ENCODE assay signal across 22 cellular contexts in the genomic region with DNA sequence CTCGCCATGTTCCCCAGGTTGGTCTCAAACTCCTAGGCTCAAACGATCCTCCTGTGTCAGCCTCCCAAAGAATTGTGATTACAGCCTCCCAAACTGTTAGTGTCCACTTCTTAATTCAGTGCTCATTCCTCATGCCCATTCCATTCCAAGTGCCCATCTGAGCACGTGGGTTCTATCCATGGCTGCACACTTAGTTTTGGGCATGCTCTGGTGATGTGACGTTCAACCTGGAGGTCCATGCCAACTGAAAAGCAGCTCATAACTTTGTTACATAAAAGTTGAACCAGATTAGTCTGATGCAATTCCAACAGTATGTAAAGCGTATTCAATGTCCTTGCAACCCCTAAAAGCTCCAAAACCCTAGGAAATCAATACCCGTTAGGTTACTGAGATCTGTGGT. TPM values are rescaled to one million over a fixed set of nuclear protein-coding genes. Genes with fewer than 3 reads are reported as not detected.
A peak's percentile ranks its signal among the peaks of the same experiment; 100 is the strongest.
DNase-seq lines count a peak whose midpoint lies in the region; ATAC-seq and TF ChIP-seq lines count a peak whose summit lies in the region.
"Had no signal": no experiment of that assay in that cellular context is flagged by ENCODE, and none has a peak within 500 bp of the region (broad histone marks: within the 10 kb centered on the region; RNA-seq: fewer than 3 reads in every experiment).

No MANE protein-coding gene starts in this region.

- no peaks in the 10 kb centered on the region for H3K36me3 ChIP-seq in CD8-positive, alpha-beta T cell (ENCODE audit: insufficient read depth, low read length)
- H3K36me3 ChIP-seq in HEK293 (ENCODE audit: control insufficient read depth in 2 of 2, insufficient read depth in 1 of 2, low read length in 2 of 2) (no peaks in the 10 kb centered on the region), mesenchymal stem cell (ENCODE audit: control insufficient read depth in 1 of 2, insufficient read depth in 2 of 2, low read depth in 1 of 2, low read length in 2 of 2) (peaks cover 0 to 64% of the 10 kb centered on the region in 2 experiments), upper lobe of right lung (no peaks in the 10 kb centered on the region)
- H3K36me3 ChIP-seq: transverse colon had no signal

- intact Hi-C loops in CD8-positive, alpha-beta T cell (cut with DNase I, micrococcal nuclease): loop anchor here in 1 of 2 experiments (5.0 kb wide), 1 partner anchor 38 kb away; no protein-coding TSS in a partner anchor
- intact Hi-C loops in upper lobe of right lung (cut with DNase I): no loop called here

- no peak for ATAC-seq in CD8-positive, alpha-beta T cell
- ATAC-seq in activated T-helper 17 cell treated with anti-CD3 and anti-CD28 coated beads, Interleukin-2, amount 50 U/mL, for 72 hours (replicated peaks): no peak
- ATAC-seq in upper lobe of right lung (no peak), GM19467 (IDR thresholded peaks at IDR 0.05; ENCODE audit: unreplicated experiment) (no peak)

- no peaks in the 10 kb centered on the region for H3K27me3 ChIP-seq in CD8-positive, alpha-beta T cell (ENCODE audit: insufficient read depth, low read length)
- H3K27me3 ChIP-seq in mesenchymal stem cell (ENCODE audit: control insufficient read depth in 1 of 2, insufficient read depth in 1 of 2, low read length in 2 of 2): no peaks in the 10 kb centered on the region
- no peaks in the 10 kb centered on the region for H3K27me3 ChIP-seq in upper lobe of right lung
- H3K27me3 ChIP-seq: transverse colon had no signal

- H3K18ac ChIP-seq in mesenchymal stem cell (ENCODE audit: low read depth in 1 of 2, low read length in 2 of 2): peak overlapping the region in 1 of 2 experiments; percentile 67

- no peak overlapping the region for H2AFZ ChIP-seq in mesenchymal stem cell (ENCODE audit: low read depth, low read length)
- H2AFZ ChIP-seq: parathyroid adenoma had no signal

- peak overlapping the region; percentile 51 to 85 for H2BK12ac ChIP-seq in mesenchymal stem cell (ENCODE audit: low read length in 2 of 2)

- peak overlapping the region; percentile 35 for H4K8ac ChIP-seq in mesenchymal stem cell (ENCODE audit: low read length)

- H2AK5ac ChIP-seq in mesenchymal stem cell (ENCODE audit: low read length, severe bottlenecking): peak overlapping the region; percentile 43

- no peaks in the 10 kb centered on the region for H3K27me3 Mint-ChIP-seq in CD8-positive, alpha-beta T cell (ENCODE audit: low read depth)
- H3K27me3 Mint-ChIP-seq in activated T-helper 17 cell treated with anti-CD3 and anti-CD28 coated beads, Interleukin-2, amount 50 U/mL, for 72 hours: no peaks in the 10 kb centered on the region
- H3K27me3 Mint-ChIP-seq: stimulated activated naive CD8-positive, alpha-beta T cell treated with anti-CD3 and anti-CD28 coated beads, Interleukin-15, amount 100 ng/mL, for 72 hours had no signal

- peaks cover 41% of the 10 kb centered on the region for H3K4me1 ChIP-seq in CD8-positive, alpha-beta T cell (ENCODE audit: insufficient read depth, low read length)
- H3K4me1 ChIP-seq in HEK293 (ENCODE audit: control insufficient read depth, insufficient read depth, low read length) (peaks cover 23% of the 10 kb centered on the region), mesenchymal stem cell (ENCODE audit: control insufficient read depth, insufficient read depth, low read depth, low read length) (peaks cover 18% of the 10 kb centered on the region), upper lobe of right lung (peaks cover 7% of the 10 kb centered on the region)

- no peak overlapping the region for H3K4me3 ChIP-seq in CD8-positive, alpha-beta T cell (ENCODE audit: low read depth, low read length)
- H3K4me3 ChIP-seq in HEK293 (ENCODE audit: low read depth, low read length): no peak overlapping the region
- no peak overlapping the region for H3K4me3 ChIP-seq in mesenchymal stem cell (ENCODE audit: insufficient read depth in 1 of 2, low read depth in 1 of 2, low read length in 2 of 2)
- no peak overlapping the region for H3K4me3 ChIP-seq in upper lobe of right lung
- H3K4me3 ChIP-seq: transverse colon had no signal

- peak overlapping the region in 1 of 2 experiments; percentile 32 for H3K4ac ChIP-seq in mesenchymal stem cell (ENCODE audit: low read depth in 1 of 2, low read length in 2 of 2)

- CTCF ChIA-PET in CD8-positive, alpha-beta T cell (lab: Charles Lee): interaction anchor here (0.7 to 3.5 kb wide), 3 partner anchors 39 to 79 kb away, joined by 4 to 14 read pairs (median 4); no protein-coding TSS in a partner anchor
- CTCF ChIA-PET in HEK293 (lab: Yijun Ruan, JAX): interaction anchor here (1.4 kb wide), 1 partner anchor 39 kb away, joined by 5 read pairs; no protein-coding TSS in a partner anchor

- H3K4me2 ChIP-seq in mesenchymal stem cell (ENCODE audit: low read length, poor library complexity, severe bottlenecking): no peak overlapping the region

- H3K14ac ChIP-seq in mesenchymal stem cell (ENCODE audit: low read length in 2 of 2): peak overlapping the region in 1 of 2 experiments; percentile 44

- peaks cover 2% of the 10 kb centered on the region for H3K79me1 ChIP-seq in mesenchymal stem cell (replicated peaks; ENCODE audit: low read length, poor library complexity, severe bottlenecking)

- DNase-seq in CD8-positive, alpha-beta T cell: no peak
- DNase-seq in mesenchymal stem cell (no peak), upper lobe of right lung (no peak), DMS114 treated with DMSO at 0.1 percent for 48 hours (lab: John Stamatoyannopoulos, UW; ENCODE audit: unreplicated experiment) (no peak), caudate nucleus (lab: John Stamatoyannopoulos, UW) (no peak)
- DNase-seq: AML-193; Caco-2; effector memory CD8-positive, alpha-beta T cell; head of caudate nucleus; NCI-H1105; NCI-H2081 treated with DMSO at 0.1 percent for 48 hours; NCI-H510A treated with DMSO at 0.1 percent for 48 hours; Right ventricle myocardium superior; stimulated activated CD4-positive, alpha-beta T cell treated with anti-CD3 and anti-CD28 coated beads, Interleukin-2, amount 100 ng/mL, for 24 hours; stimulated activated naive CD8-positive, alpha-beta T cell treated with anti-CD3 and anti-CD28 coated beads, Interleukin-15, amount 100 ng/mL, for 72 hours; transverse colon had no signal

- POLR2A ChIA-PET in CD8-positive, alpha-beta T cell (lab: Charles Lee): interaction anchor here (1.4 to 2.1 kb wide), 4 partner anchors 9 to 73 kb away, joined by 3 to 9 read pairs (median 6); no protein-coding TSS in a partner anchor
- POLR2A ChIA-PET in HEK293 (lab: Yijun Ruan, JAX): interaction anchor here (0.6 kb wide), 1 partner anchor 316 kb away, joined by 4 read pairs; no protein-coding TSS in a partner anchor

- H3K9me3 Mint-ChIP-seq in CD8-positive, alpha-beta T cell: no peaks in the 10 kb centered on the region
- H3K9me3 Mint-ChIP-seq in activated T-helper 17 cell treated with anti-CD3 and anti-CD28 coated beads, Interleukin-2, amount 50 U/mL, for 72 hours: peaks cover 9% of the 10 kb centered on the region
- H3K9me3 Mint-ChIP-seq: effector memory CD8-positive, alpha-beta T cell had no signal

- H3K23ac ChIP-seq in mesenchymal stem cell (ENCODE audit: low read length in 2 of 2): no peak overlapping the region

- no peak overlapping the region for H2BK15ac ChIP-seq in mesenchymal stem cell (ENCODE audit: low read depth, poor library complexity, severe bottlenecking)

- TF ChIP-seq CTCF in CD8-positive, alpha-beta T cell (IDR thresholded peaks at IDR 0.05): no peak
- TF ChIP-seq CTCF in HEK293 (tag by site-specific recombination; IDR thresholded peaks at IDR 0.05) (no peak), upper lobe of right lung (IDR thresholded peaks at IDR 0.05) (no peak)

- no peaks in the 10 kb centered on the region for H3K9me3 ChIP-seq in CD8-positive, alpha-beta T cell (ENCODE audit: low read length)
- H3K9me3 ChIP-seq in HEK293 (ENCODE audit: control insufficient read depth, insufficient read depth, low read depth, low read length) (no peaks in the 10 kb centered on the region), mesenchymal stem cell (ENCODE audit: control insufficient read depth, low read length) (no peaks in the 10 kb centered on the region), upper lobe of right lung (no peaks in the 10 kb centered on the region)
- H3K9me3 ChIP-seq: Caco-2, transverse colon had no signal

- no peak overlapping the region for H2BK120ac ChIP-seq in mesenchymal stem cell (ENCODE audit: low read depth, low read length)

- H3K4me3 Mint-ChIP-seq in CD8-positive, alpha-beta T cell: peak overlapping the region; percentile 51
- peak overlapping the region; percentile 69 for H3K4me3 Mint-ChIP-seq in activated T-helper 17 cell treated with anti-CD3 and anti-CD28 coated beads, Interleukin-2, amount 50 U/mL, for 72 hours
- H3K4me3 Mint-ChIP-seq: T-helper 1 cell treated with Interleukin-12 subunit alpha and Interleukin-12 subunit beta and Interleukin-4 antibody, amounts not matched to agents 30 μg/mL and 1 μg/mL, for 36 hours had no signal

- H3K4me1 Mint-ChIP-seq in CD8-positive, alpha-beta T cell (ENCODE audit: low read depth): peaks cover 80% of the 10 kb centered on the region
- H3K4me1 Mint-ChIP-seq in activated T-helper 17 cell treated with anti-CD3 and anti-CD28 coated beads, Interleukin-2, amount 50 U/mL, for 72 hours: peaks cover 59% of the 10 kb centered on the region

- no peak overlapping the region for H3K27ac ChIP-seq in CD8-positive, alpha-beta T cell (ENCODE audit: low read depth, low read length)
- peak overlapping the region; percentile 78; the same call in 1 of the 2 replicates for H3K27ac ChIP-seq in HEK293 (ENCODE audit: extremely low read depth, low read depth, low read length)
- H3K27ac ChIP-seq in mesenchymal stem cell (ENCODE audit: low read length, poor library complexity, severe bottlenecking): no peak overlapping the region
- H3K27ac ChIP-seq in upper lobe of right lung: no peak overlapping the region
- no peak overlapping the region for H3K27ac ChIP-seq in caudate nucleus (ENCODE audit: low read depth, low read length)
- H3K27ac ChIP-seq: parathyroid adenoma, transverse colon, VCaP had no signal

- H3K27ac Mint-ChIP-seq in CD8-positive, alpha-beta T cell: no peak overlapping the region
- peak overlapping the region; percentile 80 for H3K27ac Mint-ChIP-seq in activated T-helper 17 cell treated with anti-CD3 and anti-CD28 coated beads, Interleukin-2, amount 50 U/mL, for 72 hours
- H3K27ac Mint-ChIP-seq: effector memory CD8-positive, alpha-beta T cell; T-helper 1 cell treated with Interleukin-12 subunit alpha and Interleukin-12 subunit beta and Interleukin-4 antibody, amounts not matched to agents 30 μg/mL and 1 μg/mL, for 36 hours had no signal

- WGBS in mesenchymal stem cell: 96% methylated on average over 4 of the region's 6 CpGs

- H4K91ac ChIP-seq in mesenchymal stem cell (ENCODE audit: low read length): no peak overlapping the region

- H2BK5ac ChIP-seq in mesenchymal stem cell (ENCODE audit: low read depth, low read length, poor library complexity, severe bottlenecking): no peak overlapping the region

- H3K9ac ChIP-seq in mesenchymal stem cell (ENCODE audit: low read length): peak overlapping the region; percentile 78
- H3K9ac ChIP-seq: parathyroid adenoma had no signal

- peaks cover 15% of the 10 kb centered on the region for H3K36me3 Mint-ChIP-seq in CD8-positive, alpha-beta T cell
- peaks cover 81% of the 10 kb centered on the region for H3K36me3 Mint-ChIP-seq in activated T-helper 17 cell treated with anti-CD3 and anti-CD28 coated beads, Interleukin-2, amount 50 U/mL, for 72 hours (ENCODE audit: low read depth)

RNA-seq across cellular contexts. Expression of gene SNX9, which starts 11.5 kb away (rescaled TPM):
- 10 to 100 TPM; 54.8 to 63.2 TPM for total RNA-seq in CD8-positive, alpha-beta T cell
- 10 to 100 TPM; 20.5 to 71.9 TPM for total RNA-seq in activated T-helper 17 cell treated with anti-CD3 and anti-CD28 coated beads, Interleukin-2, amount 50 U/mL, for 72 hours
- 40.4 TPM for polyA plus RNA-seq in mesenchymal stem cell (2013, experiment 1 of 2)
- 41.1 TPM for polyA plus RNA-seq in mesenchymal stem cell (2013, experiment 2 of 2)
- 25.0 TPM for total RNA-seq in upper lobe of right lung
